ENCODE assay signal across 17 cellular contexts in genomic region chr6:146153040-146153758, GRCh38.
DNase-seq lines count a peak whose midpoint lies in the region; ATAC-seq and TF ChIP-seq lines count a peak whose summit lies in the region.
"Had no signal": no experiment of that assay in that cellular context is flagged by ENCODE, and none has a peak within 500 bp of the region (broad histone marks: within the 10 kb centered on the region; RNA-seq: fewer than 3 reads in every experiment).

No MANE protein-coding gene starts in this region.

- no peak overlapping the region for H3K4ac ChIP-seq in H9 (ENCODE audit: low read depth, low read length)

- no peak overlapping the region for H3K14ac ChIP-seq in H9 (ENCODE audit: insufficient read depth, low read length)

- no peaks in the 10 kb centered on the region for H3K27me3 ChIP-seq in H9 (ENCODE audit: insufficient read depth, low read length)
- H3K27me3 ChIP-seq: breast epithelium, hepatocyte had no signal

- H3K4me1 ChIP-seq in H9 (ENCODE audit: insufficient read depth, low read length) = peaks cover 3% of the 10 kb centered on the region; the same call in 1 of the 2 replicates
- H3K4me1 ChIP-seq: breast epithelium had no signal

- H4K91ac ChIP-seq in H9 (ENCODE audit: insufficient read length, low read depth, low read length) = no peak overlapping the region

- no peak overlapping the region for H2BK12ac ChIP-seq in H9 (ENCODE audit: insufficient read length, low read depth, low read length)

- no peaks in the 10 kb centered on the region for H3K79me2 ChIP-seq in H9 (ENCODE audit: insufficient read depth, low read length)
- H3K79me2 ChIP-seq: hepatocyte had no signal

- H3K56ac ChIP-seq in H9 (ENCODE audit: insufficient read length, low read depth, low read length) = no peak overlapping the region

- TF ChIP-seq CTCF in H9 (conservative IDR thresholded peaks at IDR 0.05) = no peak

- no peak overlapping the region for H2BK20ac ChIP-seq in H9 (ENCODE audit: low read depth, low read length, poor library complexity, severe bottlenecking)

- no peak overlapping the region for H2AFZ ChIP-seq in H9 (ENCODE audit: low read length)
- H2AFZ ChIP-seq: hepatocyte had no signal

- H3T11ph ChIP-seq in H9 (ENCODE audit: low read length) = no peak overlapping the region

- no peak overlapping the region for H3K4me3 Mint-ChIP-seq in H9
- H3K4me3 Mint-ChIP-seq: activated B cell treated with CpG ODN at 0.5 μM for 24 hours; activated T-helper 1 cell treated with anti-CD3 and anti-CD28 coated beads, Interleukin-12 subunit alpha, Interleukin-12 subunit beta, Interleukin-2, Interleukin-4 antibody, amounts not matched to agents 30 ng/mL and 10 ng/mL and 1 ng/mL, durations not matched to agents 14 hours and 24 hours and 36 hours had no signal

- no peak overlapping the region for H3K18ac ChIP-seq in H9 (ENCODE audit: insufficient read length, low read depth, low read length)

- H3K4me1 Mint-ChIP-seq in H9 = peaks cover 14 to 18% of the 10 kb centered on the region in 2 experiments
- H3K4me1 Mint-ChIP-seq: activated B cell treated with CpG ODN at 0.5 μM for 24 hours had no signal

- H3K79me1 ChIP-seq in H9 (ENCODE audit: insufficient read depth, low read depth, low read length, poor library complexity, severe bottlenecking) = no peaks in the 10 kb centered on the region

- H3K23ac ChIP-seq in H9 (ENCODE audit: insufficient read length, low read depth, low read length) = no peak overlapping the region

- no peaks in the 10 kb centered on the region for H3K9me3 Mint-ChIP-seq in H9
- H3K9me3 Mint-ChIP-seq: activated B cell treated with CpG ODN at 0.5 μM for 24 hours; activated T-helper 1 cell treated with anti-CD3 and anti-CD28 coated beads, Interleukin-12 subunit alpha, Interleukin-12 subunit beta, Interleukin-2, Interleukin-4 antibody, amounts not matched to agents 30 ng/mL and 10 ng/mL and 1 ng/mL, durations not matched to agents 14 hours and 24 hours and 36 hours had no signal

- H3K27ac Mint-ChIP-seq in H9 = 0 out of 7 replicates have a peak overlapping the region, but pooled peaks of 1 of the 3 experiments have one; percentile 43
- H3K27ac Mint-ChIP-seq: activated B cell treated with CpG ODN at 0.5 μM for 24 hours; activated T-helper 1 cell treated with anti-CD3 and anti-CD28 coated beads, Interleukin-12 subunit alpha, Interleukin-12 subunit beta, Interleukin-2, Interleukin-4 antibody, amounts not matched to agents 30 ng/mL and 10 ng/mL and 1 ng/mL, durations not matched to agents 14 hours and 24 hours and 36 hours had no signal

- H3K36me3 Mint-ChIP-seq in H9 (ENCODE audit: insufficient read depth in 1 of 3, low read depth in 3 of 3) = no peaks in the 10 kb centered on the region

- H4K5ac ChIP-seq in H9 (ENCODE audit: insufficient read length, low read depth, low read length) = no peak overlapping the region

- H2BK5ac ChIP-seq in H9 (ENCODE audit: insufficient read length, low read length) = no peak overlapping the region

- H2AK5ac ChIP-seq in H9 (ENCODE audit: insufficient read length, low read length) = no peak overlapping the region

- H3K9me3 ChIP-seq in H9 (ENCODE audit: control insufficient read depth, low read depth, low read length) = no peaks in the 10 kb centered on the region
- H3K9me3 ChIP-seq: breast epithelium had no signal

- ATAC-seq in GM18498 (IDR thresholded peaks at IDR 0.05; ENCODE audit: unreplicated experiment) (peak; percentile 98), GM19397 (IDR thresholded peaks at IDR 0.05; ENCODE audit: unreplicated experiment) (peak; percentile 93), HG02759 (IDR thresholded peaks at IDR 0.05; ENCODE audit: unreplicated experiment) (peak; percentile 96), HG03378 (IDR thresholded peaks at IDR 0.05; ENCODE audit: unreplicated experiment) (peak; percentile 99)

- DNase-seq in activated CD4-positive, alpha-beta T cell treated with anti-CD3 and anti-CD28 coated beads, Interleukin-2, amount 50 U/mL, for 48 hours = no peak
- no peak for DNase-seq in NCI-H2171 (lab: John Stamatoyannopoulos, UW)
- no peak for DNase-seq in islet precursor cell
- no peak for DNase-seq in H9
- DNase-seq: activated B cell treated with CpG ODN at 0.5 μM for 24 hours; AML-193; MV-4-11; NCI-H526 treated with DMSO at 0.1 percent for 48 hours; SHP77 treated with DMSO at 0.1 percent for 48 hours; stimulated activated CD4-positive, alpha-beta T cell treated with anti-CD3 and anti-CD28 coated beads, Interleukin-2, amount 100 ng/mL, for 24 hours had no signal

- no peaks in the 10 kb centered on the region for H4K20me1 ChIP-seq in H9 (ENCODE audit: control insufficient read depth, insufficient read depth, insufficient read length)

- H2BK120ac ChIP-seq in H9 (ENCODE audit: low read depth, low read length, poor library complexity, severe bottlenecking) = no peak overlapping the region

- H2BK15ac ChIP-seq in H9 (ENCODE audit: low read depth, low read length) = no peak overlapping the region

- no peaks in the 10 kb centered on the region for H3K23me2 ChIP-seq in H9 (ENCODE audit: insufficient read length, low read depth, low read length, poor library complexity, severe bottlenecking)

- no peak overlapping the region for H3K27ac ChIP-seq in H9 (ENCODE audit: insufficient read length, low read depth, low read length)
- H3K27ac ChIP-seq: breast epithelium, hepatocyte had no signal

- no peak overlapping the region for H3K4me2 ChIP-seq in H9 (ENCODE audit: insufficient read depth, insufficient read length, low read length)
- H3K4me2 ChIP-seq: hepatocyte had no signal

- H4K8ac ChIP-seq in H9 (replicated peaks; ENCODE audit: insufficient read length, low read depth, low read length) = no peak overlapping the region

- H3K27me3 Mint-ChIP-seq in H9 (ENCODE audit: low read depth) = no peaks in the 10 kb centered on the region
- H3K27me3 Mint-ChIP-seq: activated B cell treated with CpG ODN at 0.5 μM for 24 hours had no signal

- H3K9ac ChIP-seq in H9 (ENCODE audit: extremely low read depth, insufficient read length, low read length) = no peak overlapping the region

- no CpG with 5 or more reads among the region's 4 CpGs for WGBS in H9 (ENCODE audit: extremely low coverage, insufficient read length, low lambda C conversion rate)
